10 cellular contexts compared by ENCODE assay signal in the genomic region with DNA sequence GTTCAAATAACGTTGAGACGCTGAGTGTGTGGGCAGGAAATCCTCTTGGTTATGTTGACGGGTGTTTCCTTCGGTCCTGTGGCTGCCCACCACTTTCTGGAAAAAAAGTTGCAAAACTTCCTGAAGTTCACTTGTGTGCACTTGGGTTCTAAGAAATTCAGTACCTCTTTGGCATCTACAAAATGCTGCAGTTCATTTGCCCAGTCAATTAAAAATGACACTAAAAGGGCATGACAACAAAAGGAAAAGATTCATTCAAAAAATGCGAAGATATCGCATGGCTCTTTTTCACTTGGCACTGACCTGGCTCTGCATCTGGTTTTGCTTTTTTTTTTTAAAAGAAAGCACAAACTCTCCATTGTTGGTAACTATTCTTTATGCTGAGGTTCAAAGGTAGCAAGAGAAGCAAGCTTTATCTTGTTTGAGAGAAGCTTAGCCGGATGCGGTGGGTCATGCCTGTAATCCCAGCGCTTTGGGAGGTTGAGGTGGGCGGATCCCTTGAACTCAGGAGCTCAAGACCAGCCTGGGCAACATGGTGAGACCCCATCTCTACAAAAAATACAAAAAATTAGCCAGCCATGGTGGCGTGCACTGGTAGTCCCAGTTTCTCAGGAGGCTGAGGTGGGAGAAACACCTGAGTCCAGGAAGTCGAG. TPM values are rescaled to one million over a fixed set of nuclear protein-coding genes. Genes with fewer than 3 reads are reported as not detected.
DNase-seq lines count a peak whose midpoint lies in the region; ATAC-seq and TF ChIP-seq lines count a peak whose summit lies in the region.
"Had no signal": no experiment of that assay in that cellular context is flagged by ENCODE, and none has a peak within 500 bp of the region (broad histone marks: within the 10 kb centered on the region; RNA-seq: fewer than 3 reads in every experiment).

No MANE protein-coding gene starts in this region.

- no peak for TF ChIP-seq POLR2A in esophagus muscularis mucosa (IDR thresholded peaks at IDR 0.05; ENCODE audit: low read depth)

- WGBS in esophagus muscularis mucosa = 66% methylated on average over 12 of the region's 12 CpGs

- ATAC-seq in HG03280 (IDR thresholded peaks at IDR 0.05; ENCODE audit: unreplicated experiment) (no peak), GM18519 (IDR thresholded peaks at IDR 0.05; ENCODE audit: low FRiP score, unreplicated experiment) (no peak)

- peaks cover 5 to 18% (median 9%) of the 10 kb centered on the region in 4 donors for H3K4me1 ChIP-seq in esophagus muscularis mucosa

- peak overlapping the region; percentile 0 to 73 (median 24) for H3K27ac ChIP-seq in esophagus muscularis mucosa (replicated peaks in 1 of 4)

- TF ChIP-seq CTCF in esophagus muscularis mucosa (IDR thresholded peaks at IDR 0.05) = no peak

- H3K36me3 ChIP-seq in esophagus muscularis mucosa = peaks cover 0 to 13% (median 6%) of the 10 kb centered on the region in 4 donors

- TF ChIP-seq EP300 in esophagus muscularis mucosa (IDR thresholded peaks at IDR 0.05) = no peak

- intact Hi-C loops in esophagus muscularis mucosa (cut with DNase I) = no loop called here

- no peak overlapping the region for H3K4me3 ChIP-seq in esophagus muscularis mucosa

- H3K9me3 ChIP-seq in esophagus muscularis mucosa = no peaks in the 10 kb centered on the region

- peak; percentile 23 for DNase-seq in NK-92 treated with Interleukin-12 subunit alpha and Interleukin-12 subunit beta, amount 100 ng/mL, for 24 hours (lab: John Stamatoyannopoulos, UW)
- no peak for DNase-seq in NK-92 (lab: John Stamatoyannopoulos, UW; ENCODE audit: unreplicated experiment)
- DNase-seq in UCSD-AML1 (lab: John Stamatoyannopoulos, UW; ENCODE audit: unreplicated experiment) = peak; percentile 74
- DNase-seq in esophagus muscularis mucosa (ENCODE audit: extremely low spot score) = no peak
- DNase-seq in stimulated activated naive CD4-positive, alpha-beta T cell (lab: John Stamatoyannopoulos, UW) = peak in 5 of 6 experiments; percentile 17 to 57 (median 46)
- no peak for DNase-seq in SK-N-DZ (ENCODE audit: low spot score)
- DNase-seq: 8988T, trophoblast cell had no signal

- no peaks in the 10 kb centered on the region for H3K27me3 ChIP-seq in esophagus muscularis mucosa

RNA-seq across cellular contexts. Expression of a gene that starts 10.6 kb away (rescaled TPM):
- total RNA-seq in esophagus muscularis mucosa = 100 to 1,000 TPM in 1 of 4 donors, 10 to 100 TPM in 3; 59.8 to 176 (median 70.2) TPM
- polyA plus RNA-seq in SK-N-DZ (2014; cell fraction: cytosol; rRNA removed) = 63.4 and 80.6 TPM in 2 replicates
- polyA plus RNA-seq in SK-N-DZ (2014; cell fraction: nucleus; rRNA removed) = 44.1 and 51.4 TPM in 2 replicates

RNA-seq across cellular contexts. Expression of a gene that starts 38.5 kb away (rescaled TPM):
- total RNA-seq in esophagus muscularis mucosa = 10 to 100 TPM; 19.9 to 27.4 (median 20.1) TPM
- polyA plus RNA-seq in SK-N-DZ (2014; cell fraction: cytosol; rRNA removed) = 35.6 and 37.4 TPM in 2 replicates
- polyA plus RNA-seq in SK-N-DZ (2014; cell fraction: nucleus; rRNA removed) = 13.6 and 15.0 TPM in 2 replicates

Comparison
In these comparisons a context has a peak if more than half of its experiments do, and no peak if none do; other contexts are left out.
1. DNase-seq: peak in NK-92 treated with Interleukin-12 subunit alpha and Interleukin-12 subunit beta, amount 100 ng/mL, for 24 hours (single experiment), UCSD-AML1 (single experiment) and stimulated activated naive CD4-positive, alpha-beta T cell (5 of 6); none in NK-92 (single experiment), esophagus muscularis mucosa (single experiment) and SK-N-DZ (single experiment).